In the genomic region with DNA sequence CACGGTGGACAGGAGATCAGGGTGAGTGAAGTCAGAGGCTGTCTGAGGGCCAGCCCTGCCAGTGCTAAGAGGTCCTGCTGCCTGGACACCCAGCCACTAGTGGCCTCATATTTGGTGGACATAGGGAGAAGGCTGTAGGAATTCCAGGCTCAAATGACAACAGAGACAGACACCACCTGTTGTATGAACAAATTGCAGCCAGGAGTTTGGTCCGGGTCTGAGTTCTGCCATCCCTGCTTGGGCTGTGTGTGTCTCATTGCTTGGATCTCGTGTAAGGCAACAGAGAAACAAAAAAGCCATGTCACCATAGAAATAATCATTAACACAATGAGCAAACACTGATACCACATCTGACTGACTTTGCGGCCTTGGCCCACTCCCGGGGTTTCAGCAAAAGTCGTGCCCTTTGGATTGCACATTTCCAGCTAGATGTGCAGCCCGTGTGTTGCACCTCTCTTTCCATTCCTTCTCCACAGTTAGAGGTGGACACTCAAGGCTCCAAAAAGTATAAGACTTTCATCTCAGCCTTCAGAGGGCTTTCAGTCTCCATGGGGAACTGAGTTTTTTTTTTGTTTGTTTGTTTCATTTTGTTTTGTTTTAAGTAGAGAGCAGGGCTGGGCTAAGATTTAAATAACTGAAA, we compare ENCODE assay signal across 1 cellular context.
TF ChIP-seq lines count a peak whose summit lies in the region.

No MANE protein-coding gene starts in this region.

TF ChIP-seq in HepG2, 621 proteins besides CTCF, POLR2A, EP300 and RAD21 (continued from another document and continues in another):
- TF ChIP-seq, protein P1, sequence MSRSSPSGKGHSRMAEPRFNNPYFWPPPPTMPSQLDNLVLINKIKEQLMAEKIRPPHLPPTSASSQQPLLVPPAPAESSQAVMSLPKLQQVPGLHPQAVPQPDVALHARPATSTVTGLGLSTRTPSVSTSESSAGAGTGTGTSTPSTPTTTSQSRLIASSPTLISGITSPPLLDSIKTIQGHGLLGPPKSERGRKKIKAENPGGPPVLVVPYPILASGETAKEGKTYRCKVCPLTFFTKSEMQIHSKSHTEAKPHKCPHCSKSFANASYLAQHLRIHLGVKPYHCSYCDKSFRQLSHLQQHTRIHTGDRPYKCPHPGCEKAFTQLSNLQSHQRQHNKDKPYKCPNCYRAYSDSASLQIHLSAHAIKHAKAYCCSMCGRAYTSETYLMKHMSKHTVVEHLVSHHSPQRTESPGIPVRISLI (CRISPR knock-in tag; IDR thresholded peaks at IDR 0.05; ENCODE audit: borderline replicate concordance): peak; percentile 58; the same call in 1 of the 2 replicates
- peak; percentile 66; the same call in 1 of the 2 replicates for TF ChIP-seq HDAC1 (CRISPR knock-in tag; IDR thresholded peaks at IDR 0.05)
- peak; percentile 33; the same call in 1 of the 2 replicates for TF ChIP-seq RBFOX2 (IDR thresholded peaks at IDR 0.05; ENCODE audit: low read depth, low read length)
- peak; percentile 53; the same call in 1 of the 2 replicates for TF ChIP-seq ARNT2 (CRISPR knock-in tag; IDR thresholded peaks at IDR 0.05; ENCODE audit: low read depth)
- TF ChIP-seq TBX2 (CRISPR knock-in tag; IDR thresholded peaks at IDR 0.05; ENCODE audit: borderline replicate concordance): peak; percentile 92
- TF ChIP-seq, protein P2, sequence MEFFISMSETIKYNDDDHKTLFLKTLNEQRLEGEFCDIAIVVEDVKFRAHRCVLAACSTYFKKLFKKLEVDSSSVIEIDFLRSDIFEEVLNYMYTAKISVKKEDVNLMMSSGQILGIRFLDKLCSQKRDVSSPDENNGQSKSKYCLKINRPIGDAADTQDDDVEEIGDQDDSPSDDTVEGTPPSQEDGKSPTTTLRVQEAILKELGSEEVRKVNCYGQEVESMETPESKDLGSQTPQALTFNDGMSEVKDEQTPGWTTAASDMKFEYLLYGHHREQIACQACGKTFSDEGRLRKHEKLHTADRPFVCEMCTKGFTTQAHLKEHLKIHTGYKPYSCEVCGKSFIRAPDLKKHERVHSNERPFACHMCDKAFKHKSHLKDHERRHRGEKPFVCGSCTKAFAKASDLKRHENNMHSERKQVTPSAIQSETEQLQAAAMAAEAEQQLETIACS (CRISPR knock-in tag; IDR thresholded peaks at IDR 0.05): peak; percentile 56; the same call in 1 of the 2 replicates
- TF ChIP-seq, protein P3, sequence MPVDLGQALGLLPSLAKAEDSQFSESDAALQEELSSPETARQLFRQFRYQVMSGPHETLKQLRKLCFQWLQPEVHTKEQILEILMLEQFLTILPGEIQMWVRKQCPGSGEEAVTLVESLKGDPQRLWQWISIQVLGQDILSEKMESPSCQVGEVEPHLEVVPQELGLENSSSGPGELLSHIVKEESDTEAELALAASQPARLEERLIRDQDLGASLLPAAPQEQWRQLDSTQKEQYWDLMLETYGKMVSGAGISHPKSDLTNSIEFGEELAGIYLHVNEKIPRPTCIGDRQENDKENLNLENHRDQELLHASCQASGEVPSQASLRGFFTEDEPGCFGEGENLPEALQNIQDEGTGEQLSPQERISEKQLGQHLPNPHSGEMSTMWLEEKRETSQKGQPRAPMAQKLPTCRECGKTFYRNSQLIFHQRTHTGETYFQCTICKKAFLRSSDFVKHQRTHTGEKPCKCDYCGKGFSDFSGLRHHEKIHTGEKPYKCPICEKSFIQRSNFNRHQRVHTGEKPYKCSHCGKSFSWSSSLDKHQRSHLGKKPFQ (CRISPR knock-in tag; IDR thresholded peaks at IDR 0.05; ENCODE audit: insufficient replicate concordance): peak; percentile 84
- peak; percentile 41; the same call in 1 of the 2 replicates for TF ChIP-seq ZNF121 (CRISPR knock-in tag; IDR thresholded peaks at IDR 0.05)
- TF ChIP-seq ZNF567 (CRISPR knock-in tag; IDR thresholded peaks at IDR 0.05; ENCODE audit: borderline replicate concordance): 0 out of 2 replicates have a peak, but pooled peaks have one; percentile 52
- TF ChIP-seq ONECUT2 (CRISPR knock-in tag; IDR thresholded peaks at IDR 0.05): 0 out of 2 replicates have a peak, but pooled peaks have one; percentile 40
- peak; percentile 83 for TF ChIP-seq POLR2G (IDR thresholded peaks at IDR 0.05; ENCODE audit: low read depth, low read length)
- TF ChIP-seq BORCS8-MEF2B (CRISPR knock-in tag; IDR thresholded peaks at IDR 0.05): peak; percentile 67
- peak; percentile 82; the same call in 1 of the 2 replicates for TF ChIP-seq ZNF792 (CRISPR knock-in tag; IDR thresholded peaks at IDR 0.05)
- TF ChIP-seq, protein P4, sequence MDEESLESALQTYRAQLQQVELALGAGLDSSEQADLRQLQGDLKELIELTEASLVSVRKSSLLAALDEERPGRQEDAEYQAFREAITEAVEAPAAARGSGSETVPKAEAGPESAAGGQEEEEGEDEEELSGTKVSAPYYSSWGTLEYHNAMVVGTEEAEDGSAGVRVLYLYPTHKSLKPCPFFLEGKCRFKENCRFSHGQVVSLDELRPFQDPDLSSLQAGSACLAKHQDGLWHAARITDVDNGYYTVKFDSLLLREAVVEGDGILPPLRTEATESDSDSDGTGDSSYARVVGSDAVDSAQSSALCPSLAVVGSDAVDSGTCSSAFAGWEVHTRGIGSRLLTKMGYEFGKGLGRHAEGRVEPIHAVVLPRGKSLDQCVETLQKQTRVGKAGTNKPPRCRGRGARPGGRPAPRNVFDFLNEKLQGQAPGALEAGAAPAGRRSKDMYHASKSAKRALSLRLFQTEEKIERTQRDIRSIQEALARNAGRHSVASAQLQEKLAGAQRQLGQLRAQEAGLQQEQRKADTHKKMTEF (CRISPR knock-in tag; IDR thresholded peaks at IDR 0.05): peak; percentile 91
- TF ChIP-seq, protein P5, sequence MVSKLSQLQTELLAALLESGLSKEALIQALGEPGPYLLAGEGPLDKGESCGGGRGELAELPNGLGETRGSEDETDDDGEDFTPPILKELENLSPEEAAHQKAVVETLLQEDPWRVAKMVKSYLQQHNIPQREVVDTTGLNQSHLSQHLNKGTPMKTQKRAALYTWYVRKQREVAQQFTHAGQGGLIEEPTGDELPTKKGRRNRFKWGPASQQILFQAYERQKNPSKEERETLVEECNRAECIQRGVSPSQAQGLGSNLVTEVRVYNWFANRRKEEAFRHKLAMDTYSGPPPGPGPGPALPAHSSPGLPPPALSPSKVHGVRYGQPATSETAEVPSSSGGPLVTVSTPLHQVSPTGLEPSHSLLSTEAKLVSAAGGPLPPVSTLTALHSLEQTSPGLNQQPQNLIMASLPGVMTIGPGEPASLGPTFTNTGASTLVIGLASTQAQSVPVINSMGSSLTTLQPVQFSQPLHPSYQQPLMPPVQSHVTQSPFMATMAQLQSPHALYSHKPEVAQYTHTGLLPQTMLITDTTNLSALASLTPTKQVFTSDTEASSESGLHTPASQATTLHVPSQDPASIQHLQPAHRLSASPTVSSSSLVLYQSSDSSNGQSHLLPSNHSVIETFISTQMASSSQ (IDR thresholded peaks at IDR 0.05; ENCODE audit: low read depth): peak; percentile 96
- TF ChIP-seq, protein P5 (CRISPR knock-in tag; IDR thresholded peaks at IDR 0.05; ENCODE audit: borderline replicate concordance): peak; percentile 98
- TF ChIP-seq, protein P6, sequence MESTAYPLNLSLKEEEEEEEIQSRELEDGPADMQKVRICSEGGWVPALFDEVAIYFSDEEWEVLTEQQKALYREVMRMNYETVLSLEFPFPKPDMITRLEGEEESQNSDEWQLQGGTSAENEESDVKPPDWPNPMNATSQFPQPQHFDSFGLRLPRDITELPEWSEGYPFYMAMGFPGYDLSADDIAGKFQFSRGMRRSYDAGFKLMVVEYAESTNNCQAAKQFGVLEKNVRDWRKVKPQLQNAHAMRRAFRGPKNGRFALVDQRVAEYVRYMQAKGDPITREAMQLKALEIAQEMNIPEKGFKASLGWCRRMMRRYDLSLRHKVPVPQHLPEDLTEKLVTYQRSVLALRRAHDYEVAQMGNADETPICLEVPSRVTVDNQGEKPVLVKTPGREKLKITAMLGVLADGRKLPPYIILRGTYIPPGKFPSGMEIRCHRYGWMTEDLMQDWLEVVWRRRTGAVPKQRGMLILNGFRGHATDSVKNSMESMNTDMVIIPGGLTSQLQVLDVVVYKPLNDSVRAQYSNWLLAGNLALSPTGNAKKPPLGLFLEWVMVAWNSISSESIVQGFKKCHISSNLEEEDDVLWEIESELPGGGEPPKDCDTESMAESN (CRISPR knock-in tag; conservative IDR thresholded peaks at IDR 0.05): peak; percentile 49; the same call in 1 of the 2 replicates
- TF ChIP-seq MED8 (CRISPR knock-in tag; IDR thresholded peaks at IDR 0.05; ENCODE audit: insufficient replicate concordance): peak; percentile 30
- peak; percentile 67 for TF ChIP-seq ASH2L (IDR thresholded peaks at IDR 0.05; ENCODE audit: insufficient read length, low read depth, low read length)
- TF ChIP-seq ZNF614 (CRISPR knock-in tag; IDR thresholded peaks at IDR 0.05; ENCODE audit: borderline replicate concordance): peak; percentile 83
- TF ChIP-seq, protein P7, sequence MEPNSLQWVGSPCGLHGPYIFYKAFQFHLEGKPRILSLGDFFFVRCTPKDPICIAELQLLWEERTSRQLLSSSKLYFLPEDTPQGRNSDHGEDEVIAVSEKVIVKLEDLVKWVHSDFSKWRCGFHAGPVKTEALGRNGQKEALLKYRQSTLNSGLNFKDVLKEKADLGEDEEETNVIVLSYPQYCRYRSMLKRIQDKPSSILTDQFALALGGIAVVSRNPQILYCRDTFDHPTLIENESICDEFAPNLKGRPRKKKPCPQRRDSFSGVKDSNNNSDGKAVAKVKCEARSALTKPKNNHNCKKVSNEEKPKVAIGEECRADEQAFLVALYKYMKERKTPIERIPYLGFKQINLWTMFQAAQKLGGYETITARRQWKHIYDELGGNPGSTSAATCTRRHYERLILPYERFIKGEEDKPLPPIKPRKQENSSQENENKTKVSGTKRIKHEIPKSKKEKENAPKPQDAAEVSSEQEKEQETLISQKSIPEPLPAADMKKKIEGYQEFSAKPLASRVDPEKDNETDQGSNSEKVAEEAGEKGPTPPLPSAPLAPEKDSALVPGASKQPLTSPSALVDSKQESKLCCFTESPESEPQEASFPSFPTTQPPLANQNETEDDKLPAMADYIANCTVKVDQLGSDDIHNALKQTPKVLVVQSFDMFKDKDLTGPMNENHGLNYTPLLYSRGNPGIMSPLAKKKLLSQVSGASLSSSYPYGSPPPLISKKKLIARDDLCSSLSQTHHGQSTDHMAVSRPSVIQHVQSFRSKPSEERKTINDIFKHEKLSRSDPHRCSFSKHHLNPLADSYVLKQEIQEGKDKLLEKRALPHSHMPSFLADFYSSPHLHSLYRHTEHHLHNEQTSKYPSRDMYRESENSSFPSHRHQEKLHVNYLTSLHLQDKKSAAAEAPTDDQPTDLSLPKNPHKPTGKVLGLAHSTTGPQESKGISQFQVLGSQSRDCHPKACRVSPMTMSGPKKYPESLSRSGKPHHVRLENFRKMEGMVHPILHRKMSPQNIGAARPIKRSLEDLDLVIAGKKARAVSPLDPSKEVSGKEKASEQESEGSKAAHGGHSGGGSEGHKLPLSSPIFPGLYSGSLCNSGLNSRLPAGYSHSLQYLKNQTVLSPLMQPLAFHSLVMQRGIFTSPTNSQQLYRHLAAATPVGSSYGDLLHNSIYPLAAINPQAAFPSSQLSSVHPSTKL (CRISPR knock-in tag; IDR thresholded peaks at IDR 0.05): peak; percentile 95
- peak; percentile 88 for TF ChIP-seq SMAD3 (CRISPR knock-in tag; IDR thresholded peaks at IDR 0.05)
- TF ChIP-seq, protein P8, sequence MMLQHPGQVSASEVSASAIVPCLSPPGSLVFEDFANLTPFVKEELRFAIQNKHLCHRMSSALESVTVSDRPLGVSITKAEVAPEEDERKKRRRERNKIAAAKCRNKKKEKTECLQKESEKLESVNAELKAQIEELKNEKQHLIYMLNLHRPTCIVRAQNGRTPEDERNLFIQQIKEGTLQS (CRISPR knock-in tag; IDR thresholded peaks at IDR 0.05): peak; percentile 46; the same call in 1 of the 2 replicates
- 0 out of 2 replicates have a peak, but pooled peaks have one; percentile 24 for TF ChIP-seq HNRNPL (IDR thresholded peaks at IDR 0.05; ENCODE audit: low read depth, low read length)
- TF ChIP-seq ZNF224 (CRISPR knock-in tag; IDR thresholded peaks at IDR 0.05): peak; percentile 94; the same call in 1 of the 2 replicates
- peak; percentile 36 for TF ChIP-seq TEAD3 (CRISPR knock-in tag; optimal IDR thresholded peaks at IDR 0.05; ENCODE audit: borderline replicate concordance)
- peak; percentile 85 to 90 for TF ChIP-seq NR2F1 (CRISPR knock-in tag; IDR thresholded peaks at IDR 0.05)
- TF ChIP-seq, protein P9, sequence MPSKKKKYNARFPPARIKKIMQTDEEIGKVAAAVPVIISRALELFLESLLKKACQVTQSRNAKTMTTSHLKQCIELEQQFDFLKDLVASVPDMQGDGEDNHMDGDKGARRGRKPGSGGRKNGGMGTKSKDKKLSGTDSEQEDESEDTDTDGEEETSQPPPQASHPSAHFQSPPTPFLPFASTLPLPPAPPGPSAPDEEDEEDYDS (CRISPR knock-in tag; IDR thresholded peaks at IDR 0.05): peak; percentile 92
- TF ChIP-seq, protein P10, sequence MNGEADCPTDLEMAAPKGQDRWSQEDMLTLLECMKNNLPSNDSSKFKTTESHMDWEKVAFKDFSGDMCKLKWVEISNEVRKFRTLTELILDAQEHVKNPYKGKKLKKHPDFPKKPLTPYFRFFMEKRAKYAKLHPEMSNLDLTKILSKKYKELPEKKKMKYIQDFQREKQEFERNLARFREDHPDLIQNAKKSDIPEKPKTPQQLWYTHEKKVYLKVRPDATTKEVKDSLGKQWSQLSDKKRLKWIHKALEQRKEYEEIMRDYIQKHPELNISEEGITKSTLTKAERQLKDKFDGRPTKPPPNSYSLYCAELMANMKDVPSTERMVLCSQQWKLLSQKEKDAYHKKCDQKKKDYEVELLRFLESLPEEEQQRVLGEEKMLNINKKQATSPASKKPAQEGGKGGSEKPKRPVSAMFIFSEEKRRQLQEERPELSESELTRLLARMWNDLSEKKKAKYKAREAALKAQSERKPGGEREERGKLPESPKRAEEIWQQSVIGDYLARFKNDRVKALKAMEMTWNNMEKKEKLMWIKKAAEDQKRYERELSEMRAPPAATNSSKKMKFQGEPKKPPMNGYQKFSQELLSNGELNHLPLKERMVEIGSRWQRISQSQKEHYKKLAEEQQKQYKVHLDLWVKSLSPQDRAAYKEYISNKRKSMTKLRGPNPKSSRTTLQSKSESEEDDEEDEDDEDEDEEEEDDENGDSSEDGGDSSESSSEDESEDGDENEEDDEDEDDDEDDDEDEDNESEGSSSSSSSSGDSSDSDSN (CRISPR knock-in tag; IDR thresholded peaks at IDR 0.05): peak; percentile 53
- peak; percentile 93 for TF ChIP-seq RXRB (CRISPR knock-in tag; IDR thresholded peaks at IDR 0.05; ENCODE audit: borderline replicate concordance)
- peak; percentile 66; the same call in 1 of the 2 replicates for TF ChIP-seq SNAPC2 (CRISPR knock-in tag; IDR thresholded peaks at IDR 0.05)
